ENCODE assay signal across 1 cellular context in genomic region chr2:86930594-86930993, GRCh38. TPM values are rescaled to one million over a fixed set of nuclear protein-coding genes. Genes with fewer than 3 reads are reported as not detected.
"Had no signal": no experiment of that assay in that cellular context is flagged by ENCODE, and none has a peak within 500 bp of the region (broad histone marks: within the 10 kb centered on the region; RNA-seq: fewer than 3 reads in every experiment).

No MANE protein-coding gene starts in this region.

RNA-seq across cellular contexts. Expression of gene RGPD1, which starts 11.3 kb away (rescaled TPM):
- total RNA-seq: HT1080 had no signal
